1 cellular context compared by ENCODE assay signal in genomic region chr9:105004466-105005090, GRCh38.
TF ChIP-seq lines count a peak whose summit lies in the region.

No MANE protein-coding gene starts in this region.

TF ChIP-seq in HepG2, 621 proteins besides CTCF, POLR2A, EP300 and RAD21 (continued from another document):
- TF ChIP-seq ZNF18 (CRISPR knock-in tag; IDR thresholded peaks at IDR 0.05; ENCODE audit: insufficient replicate concordance) (no peak), ZNF660 (CRISPR knock-in tag; IDR thresholded peaks at IDR 0.05; ENCODE audit: borderline replicate concordance, low read depth) (no peak), MYNN (CRISPR knock-in tag; IDR thresholded peaks at IDR 0.05; ENCODE audit: low read depth) (no peak)
